Comparison of ENCODE assay signal across 8 cellular contexts in genomic region chr3:171459942-171460225, GRCh38. TPM values are rescaled to one million over a fixed set of nuclear protein-coding genes. Genes with fewer than 3 reads are reported as not detected.
A peak's percentile ranks its signal among the peaks of the same experiment; 100 is the strongest.
DNase-seq lines count a peak whose midpoint lies in the region; ATAC-seq, FAIRE-seq and TF ChIP-seq lines count a peak whose summit lies in the region.

No MANE protein-coding gene starts in this region.

- WGBS in heart left ventricle, 4 donors = 0 to 1% (median 0%) methylated on average over 11 to 20 of the region's 20 CpGs

- DNase-seq in Right ventricle myocardium superior (no peak), Right ventricle myocardium inferior (ENCODE audit: missing footprints) (no peak), WERI-Rb-1 (no peak), heart left ventricle (peak in 1 of 5 donors; percentile 29), gastrocnemius medialis (peak in 1 of 2 donors; percentile 18), NCI-H748 (lab: John Stamatoyannopoulos, UW; ENCODE audit: unreplicated experiment) (no peak), D721Med (ENCODE audit: insufficient read length, low spot score) (no peak)

- intact Hi-C loops in Right ventricle myocardium superior (cut with DNase I) = loop anchor here (10.0 kb wide), 2 partner anchors 95 to 275 kb away; no protein-coding TSS in a partner anchor
- intact Hi-C loops in Right ventricle myocardium inferior (cut with DNase I) = loop anchor here (2.0 to 5.0 kb wide), 4 partner anchors 58 to 271 kb away; no protein-coding TSS in a partner anchor
- intact Hi-C loops in heart left ventricle (cut with DNase I) = loop anchor here (2.0 to 10.0 kb wide), 19 partner anchors 43 to 405 kb away; no protein-coding TSS in a partner anchor
- intact Hi-C loops in gastrocnemius medialis (cut with DNase I; ENCODE audit: low total_unique reads) = loop anchor here (1.0 to 10.0 kb wide), 4 partner anchors 128 to 1105 kb away; partner anchors contain the start of gene SKIL

- peak overlapping the region; percentile 93 for H3K4me3 ChIP-seq in WERI-Rb-1 (ENCODE audit: low read depth, low read length)
- H3K4me3 ChIP-seq in heart left ventricle = peak overlapping the region; percentile 62 to 83 (median 76)
- H3K4me3 ChIP-seq in gastrocnemius medialis = peak overlapping the region; percentile 68 to 88 (median 78)

- H3K9me3 ChIP-seq in WERI-Rb-1 (ENCODE audit: severe bottlenecking) (no peaks in the 10 kb centered on the region), heart left ventricle (no peaks in the 10 kb centered on the region), gastrocnemius medialis (no peaks in the 10 kb centered on the region)

- in situ Hi-C loops in gastrocnemius medialis (cut with MboI; ENCODE audit: low sequenced_read_pairs in 4 of 4) = loop anchor here (5.0 to 25.0 kb wide), 4 partner anchors 105 to 275 kb away; no protein-coding TSS in a partner anchor

- H3K36me3 ChIP-seq in WERI-Rb-1 = no peaks in the 10 kb centered on the region; the same call in 1 of the 2 replicates
- no peaks in the 10 kb centered on the region for H3K36me3 ChIP-seq in heart left ventricle
- no peaks in the 10 kb centered on the region for H3K36me3 ChIP-seq in gastrocnemius medialis

- TF ChIP-seq CTCF in WERI-Rb-1 (IDR thresholded peaks at IDR 0.05; ENCODE audit: low read depth, low read length) (no peak), heart left ventricle (IDR thresholded peaks at IDR 0.05) (no peak), gastrocnemius medialis (IDR thresholded peaks at IDR 0.05 in 4 of 5, conservative IDR thresholded peaks at IDR 0.05 in 1 of 5) (no peak), D721Med (IDR thresholded peaks at IDR 0.05; ENCODE audit: insufficient read depth, missing control alignments) (no peak)

- peak overlapping the region; percentile 56; the same call in 1 of the 2 replicates for H3K27ac ChIP-seq in WERI-Rb-1
- H3K27ac ChIP-seq in heart left ventricle = peak overlapping the region; percentile 59 to 92 (median 84)
- H3K27ac ChIP-seq in gastrocnemius medialis = peak overlapping the region; percentile 85 to 93 (median 92)

- no peak for FAIRE-seq in D721Med (lab: Jason Lieb, UNC)

- H3K4me1 ChIP-seq in heart left ventricle = peaks cover 0 to 58% (median 14%) of the 10 kb centered on the region in 12 donors
- peaks cover 33 to 48% of the 10 kb centered on the region in 2 donors for H3K4me1 ChIP-seq in gastrocnemius medialis

- H3K27me3 ChIP-seq in WERI-Rb-1 (ENCODE audit: insufficient read depth, low read depth, severe bottlenecking) (no peaks in the 10 kb centered on the region), heart left ventricle (peaks cover 0 to 11% (median 0%) of the 10 kb centered on the region in 9 donors), gastrocnemius medialis (no peaks in the 10 kb centered on the region)

- no peak for TF ChIP-seq POLR2A in heart left ventricle (IDR thresholded peaks at IDR 0.05)
- no peak for TF ChIP-seq POLR2A in gastrocnemius medialis (IDR thresholded peaks at IDR 0.05)

- ATAC-seq in Right ventricle myocardium superior (ENCODE audit: poor library complexity) = peak; percentile 5
- ATAC-seq in Right ventricle myocardium inferior = no peak
- no peak for ATAC-seq in heart left ventricle
- ATAC-seq in gastrocnemius medialis = peak; percentile 5 to 6
- ATAC-seq in GM18867 (IDR thresholded peaks at IDR 0.05; ENCODE audit: unreplicated experiment) = no peak

RNA-seq across cellular contexts. Expression of gene TNIK, which starts 0.3 kb away (rescaled TPM):
- 22.5 TPM for total RNA-seq in Right ventricle myocardium superior
- 29.1 TPM for total RNA-seq in Right ventricle myocardium inferior
- total RNA-seq in heart left ventricle = 10 to 100 TPM; 12.3 to 51.6 (median 32.4) TPM
- 10 to 100 TPM; 12.5 to 19.2 TPM for polyA plus RNA-seq in heart left ventricle
- 10 to 100 TPM in 2 of 4 donors, 1 to 10 TPM in 2; 5.2 to 19.7 (median 10.6) TPM for total RNA-seq in gastrocnemius medialis

Comparison
In these comparisons a context has a peak if more than half of its experiments do, and no peak if none do; other contexts are left out.
1. ATAC-seq: peak in Right ventricle myocardium superior (single experiment) and gastrocnemius medialis (2 of 2); none in Right ventricle myocardium inferior (single experiment), heart left ventricle (0 of 4) and GM18867 (single experiment).
2. Peak in every context shown above with its lines, with median percentiles within 50 percentile points of each other: H3K27ac ChIP-seq and H3K4me3 ChIP-seq.